ENCODE assay signal across 23 cellular contexts in the genomic region with DNA sequence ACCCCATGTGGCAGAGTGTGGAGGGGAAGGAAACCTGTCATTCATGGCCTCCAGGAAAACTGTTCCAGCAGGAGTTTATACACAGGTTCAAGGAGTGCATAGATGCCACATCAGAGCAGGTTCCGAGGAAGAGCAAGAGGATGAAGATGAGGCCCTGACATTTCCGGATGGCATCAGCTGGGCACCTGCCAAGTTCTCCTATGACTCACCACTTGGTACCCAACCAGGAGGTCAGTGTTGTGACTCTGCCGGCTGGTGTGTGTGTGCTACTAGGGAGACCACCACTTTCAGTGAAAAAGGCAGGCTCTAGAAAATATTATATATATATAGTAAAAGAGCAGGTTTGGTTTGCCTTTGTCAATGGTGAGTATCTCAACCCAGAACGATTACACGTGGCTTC.
DNase-seq lines count a peak whose midpoint lies in the region; ATAC-seq lines count a peak whose summit lies in the region.
"Had no signal": no experiment of that assay in that cellular context is flagged by ENCODE, and none has a peak within 500 bp of the region (broad histone marks: within the 10 kb centered on the region; RNA-seq: fewer than 3 reads in every experiment).

No MANE protein-coding gene starts in this region.

- no peaks in the 10 kb centered on the region for H3K9me2 ChIP-seq in GM23248 (ENCODE audit: insufficient read depth)

- DNase-seq in GM23248 (peak; percentile 10), RPMI7951 (ENCODE audit: low read depth) (peak; percentile 49), inferior parietal cortex (ENCODE audit: extremely low spot score) (peak; percentile 21)
- DNase-seq in activated CD8-positive, alpha-beta T cell treated with anti-CD3 and anti-CD28 coated beads, Interleukin-2, amount 10 ng/mL, durations not matched to agents 7 days and 5 days, result no peak
- DNase-seq: activated CD4-positive, alpha-beta T cell treated with anti-CD3 and anti-CD28 coated beads, Interleukin-2, amount 10 ng/mL, durations not matched to agents 24 days and 14 days; activated CD8-positive, alpha-beta memory T cell treated with anti-CD3 and anti-CD28 coated beads, Interleukin-2, amount 50 U/mL, for 4 hours; activated effector memory CD4-positive, alpha-beta T cell treated with Interleukin-2 at 50 U/mL for 16 hours; effector memory CD4-positive, alpha-beta T cell; H7; KBM-7; mesendoderm; NCI-H1105 treated with DMSO at 0.1 percent for 48 hours; NCI-H748 treated with DMSO at 0.1 percent for 48 hours; Peyer's patch; spleen had no signal

- no peaks in the 10 kb centered on the region for H3K36me3 ChIP-seq in BLaER1 treated with 17β-estradiol and CSF1 and Interleukin-3, amounts not matched to agents 10 nM and 100 nM
- no peaks in the 10 kb centered on the region for H3K36me3 ChIP-seq in GM23248 (ENCODE audit: low read depth)
- H3K36me3 ChIP-seq: Peyer's patch, prostate gland, spleen had no signal

- H3K4me1 ChIP-seq in BLaER1 treated with 17β-estradiol and CSF1 and Interleukin-3, amounts not matched to agents 10 nM and 100 nM, result peaks cover 7 to 51% (median 45%) of the 10 kb centered on the region in 10 experiments; a peak in 18 of 20 replicates
- H3K4me1 ChIP-seq in GM23248 (ENCODE audit: insufficient read depth), result no peaks in the 10 kb centered on the region
- H3K4me1 ChIP-seq: Peyer's patch, prostate gland, spleen had no signal

- POLR2A ChIA-PET in activated CD8-positive, alpha-beta T cell treated with anti-CD3 and anti-CD28 coated beads, Interleukin-2, amount 10 ng/mL, durations not matched to agents 7 days and 5 days (lab: Charles Lee), result no interaction called here

- H3K4me2 ChIP-seq in BLaER1 treated with 17β-estradiol and CSF1 and Interleukin-3, amounts not matched to agents 10 nM and 100 nM, result peak overlapping the region in 7 of 11 experiments; percentile 31 to 65 (median 46); a peak in 10 of 22 replicates
- H3K4me2 ChIP-seq in GM23248 (ENCODE audit: unreplicated experiment), result no peak overlapping the region

- no peak overlapping the region for H3K27ac ChIP-seq in BLaER1 treated with 17β-estradiol and CSF1 and Interleukin-3, amounts not matched to agents 10 nM and 100 nM
- H3K27ac ChIP-seq in GM23248, result no peak overlapping the region
- H3K27ac ChIP-seq: HL-60, Peyer's patch, prostate gland, spleen had no signal

- in situ Hi-C loops in GM23248 (cut with MboI), result no loop called here

- no peaks in the 10 kb centered on the region for H3K4me1 Mint-ChIP-seq in activated CD8-positive, alpha-beta T cell treated with anti-CD3 and anti-CD28 coated beads, Interleukin-2, amount 10 ng/mL, durations not matched to agents 7 days and 5 days (ENCODE audit: low read depth)
- H3K4me1 Mint-ChIP-seq: activated CD4-positive, alpha-beta T cell treated with anti-CD3 and anti-CD28 coated beads, Interleukin-2, amount 10 ng/mL, durations not matched to agents 24 days and 14 days; central memory CD8-positive, alpha-beta T cell; nephron had no signal

- H3K27me3 Mint-ChIP-seq in activated CD8-positive, alpha-beta T cell treated with anti-CD3 and anti-CD28 coated beads, Interleukin-2, amount 10 ng/mL, durations not matched to agents 7 days and 5 days (ENCODE audit: low read depth), result no peaks in the 10 kb centered on the region
- H3K27me3 Mint-ChIP-seq: activated CD4-positive, alpha-beta T cell treated with anti-CD3 and anti-CD28 coated beads, Interleukin-2, amount 10 ng/mL, durations not matched to agents 24 days and 14 days had no signal

- no peak overlapping the region for H3K27ac Mint-ChIP-seq in activated CD8-positive, alpha-beta T cell treated with anti-CD3 and anti-CD28 coated beads, Interleukin-2, amount 10 ng/mL, durations not matched to agents 7 days and 5 days
- H3K27ac Mint-ChIP-seq: activated CD4-positive, alpha-beta T cell treated with anti-CD3 and anti-CD28 coated beads, Interleukin-2, amount 10 ng/mL, durations not matched to agents 24 days and 14 days; nephron had no signal

- no peaks in the 10 kb centered on the region for H3K9me3 ChIP-seq in BLaER1 treated with 17β-estradiol and CSF1 and Interleukin-3, amounts not matched to agents 10 nM and 100 nM (replicated peaks in 1 of 11)
- no peaks in the 10 kb centered on the region for H3K9me3 ChIP-seq in GM23248 (ENCODE audit: low read depth)
- H3K9me3 ChIP-seq: Peyer's patch, prostate gland, spleen had no signal

- no peaks in the 10 kb centered on the region for H3K79me2 ChIP-seq in GM23248 (ENCODE audit: insufficient read depth)

- H3F3A ChIP-seq in GM23248 (ENCODE audit: insufficient read depth), result no peaks in the 10 kb centered on the region

- H2AFZ ChIP-seq in GM23248, result no peak overlapping the region

- WGBS in GM23248 (ENCODE audit: low coverage in 1 of 2, low lambda C conversion rate in 2 of 2, missing lambda C conversion rate in 2 of 2), 2 experiments, result 31 to 37% methylated on average over 5 of the region's 5 CpGs

- no peaks in the 10 kb centered on the region; a peak in 1 of 22 replicates for H4K20me1 ChIP-seq in BLaER1 treated with 17β-estradiol and CSF1 and Interleukin-3, amounts not matched to agents 10 nM and 100 nM
- no peaks in the 10 kb centered on the region for H4K20me1 ChIP-seq in GM23248 (ENCODE audit: insufficient read depth)

- CTCF ChIA-PET in activated CD8-positive, alpha-beta T cell treated with anti-CD3 and anti-CD28 coated beads, Interleukin-2, amount 10 ng/mL, durations not matched to agents 7 days and 5 days (lab: Charles Lee), result no interaction called here

- no peak overlapping the region for H3K4me3 Mint-ChIP-seq in activated CD8-positive, alpha-beta T cell treated with anti-CD3 and anti-CD28 coated beads, Interleukin-2, amount 10 ng/mL, durations not matched to agents 7 days and 5 days
- H3K4me3 Mint-ChIP-seq: activated CD4-positive, alpha-beta T cell treated with anti-CD3 and anti-CD28 coated beads, Interleukin-2, amount 10 ng/mL, durations not matched to agents 24 days and 14 days; central memory CD8-positive, alpha-beta T cell; nephron had no signal

- no peaks in the 10 kb centered on the region for H3K27me3 ChIP-seq in BLaER1 treated with 17β-estradiol and CSF1 and Interleukin-3, amounts not matched to agents 10 nM and 100 nM
- H3K27me3 ChIP-seq in GM23248 (replicated peaks; ENCODE audit: insufficient read depth), result no peaks in the 10 kb centered on the region
- H3K27me3 ChIP-seq: Peyer's patch had no signal

- H3K36me3 Mint-ChIP-seq in activated CD8-positive, alpha-beta T cell treated with anti-CD3 and anti-CD28 coated beads, Interleukin-2, amount 10 ng/mL, durations not matched to agents 7 days and 5 days (ENCODE audit: low read depth), result no peaks in the 10 kb centered on the region

- H3K9ac ChIP-seq in BLaER1 treated with 17β-estradiol and CSF1 and Interleukin-3, amounts not matched to agents 10 nM and 100 nM, result no peak overlapping the region
- no peak overlapping the region for H3K9ac ChIP-seq in GM23248

- H3K9me3 Mint-ChIP-seq in activated CD8-positive, alpha-beta T cell treated with anti-CD3 and anti-CD28 coated beads, Interleukin-2, amount 10 ng/mL, durations not matched to agents 7 days and 5 days (ENCODE audit: insufficient read depth), result no peaks in the 10 kb centered on the region
- H3K9me3 Mint-ChIP-seq: activated CD4-positive, alpha-beta T cell treated with anti-CD3 and anti-CD28 coated beads, Interleukin-2, amount 10 ng/mL, durations not matched to agents 24 days and 14 days; central memory CD8-positive, alpha-beta T cell; nephron had no signal

- no peak overlapping the region for H3K4me3 ChIP-seq in BLaER1 treated with 17β-estradiol and CSF1 and Interleukin-3, amounts not matched to agents 10 nM and 100 nM
- H3K4me3 ChIP-seq in GM23248, result no peak overlapping the region
- H3K4me3 ChIP-seq: Peyer's patch, prostate gland, spleen had no signal

- ATAC-seq in HG03095 (IDR thresholded peaks at IDR 0.05; ENCODE audit: unreplicated experiment), result no peak
- ATAC-seq in activated CD8-positive, alpha-beta T cell treated with anti-CD3 and anti-CD28 coated beads, Interleukin-2, amount 10 ng/mL, durations not matched to agents 7 days and 5 days, result no peak
- ATAC-seq in HG02938 (IDR thresholded peaks at IDR 0.05; ENCODE audit: unreplicated experiment), result no peak
- no peak for ATAC-seq in GM18858 (IDR thresholded peaks at IDR 0.05; ENCODE audit: unreplicated experiment)
